Comparison of ENCODE assay signal across 8 cellular contexts in the genomic region with DNA sequence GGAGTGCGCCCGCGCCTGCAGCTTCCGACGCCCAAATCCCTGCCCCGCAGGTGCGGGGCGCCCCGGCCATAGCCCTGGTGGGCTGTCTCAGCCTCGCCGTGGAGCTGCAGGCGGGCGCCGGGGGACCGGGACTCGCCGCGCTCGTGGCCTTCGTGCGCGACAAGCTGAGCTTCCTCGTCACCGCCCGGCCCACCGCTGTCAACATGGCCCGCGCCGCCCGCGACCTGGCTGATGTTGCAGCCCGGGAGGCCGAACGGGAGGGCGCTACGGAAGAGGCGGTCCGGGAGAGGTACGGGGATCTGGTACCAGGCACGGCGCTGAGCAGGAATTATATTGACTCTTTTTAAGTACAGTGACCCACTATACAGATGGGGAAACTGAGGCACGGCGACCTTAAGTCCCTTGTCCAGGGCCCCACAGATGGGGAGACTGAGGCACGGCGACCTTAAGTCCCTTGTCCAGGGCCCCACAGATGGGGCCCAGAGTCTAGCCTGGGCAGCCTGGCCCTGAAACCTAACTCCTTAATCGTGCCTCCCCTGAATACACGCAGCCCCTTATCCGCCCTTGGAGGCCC. TPM values are rescaled to one million over a fixed set of nuclear protein-coding genes. Genes with fewer than 3 reads are reported as not detected.
DNase-seq lines count a peak whose midpoint lies in the region; ATAC-seq and TF ChIP-seq lines count a peak whose summit lies in the region.

No MANE protein-coding gene starts in this region.

- DNase-seq in activated CD4-positive, alpha-beta T cell treated with anti-CD3 and anti-CD28 coated beads for 36 hours: peak; percentile 67
- DNase-seq in activated CD4-positive, alpha-beta T cell treated with anti-CD3 and anti-CD28 coated beads for 1 hour: no peak
- DNase-seq in T-helper 2 cell treated with Interferon-gamma antibody and Interleukin-4, amounts not matched to agents 5 μg/mL and 100 μg/mL, for 36 hours (ENCODE audit: low spot score): peak; percentile 24
- DNase-seq in central memory CD4-positive, alpha-beta T cell: peak; percentile 26
- peak; percentile 35 to 41 for DNase-seq in stimulated activated naive CD8-positive, alpha-beta T cell treated with anti-CD3 and anti-CD28 coated beads, Interleukin-15, amount 100 ng/mL, for 72 hours

- peak overlapping the region; percentile 67 to 76 (median 75) for H3K4me3 ChIP-seq in liver (ENCODE audit: low read depth in 1 of 3, low read length in 3 of 3)

- CTCF ChIA-PET in activated CD4-positive, alpha-beta T cell treated with anti-CD3 and anti-CD28 coated beads for 36 hours (lab: Charles Lee): interaction anchor here (0.7 to 1.1 kb wide), 5 partner anchors 8 to 569 kb away, joined by 3 to 4 read pairs (median 3); a partner anchor contains a TSS

- H3K27ac Mint-ChIP-seq in activated CD4-positive, alpha-beta T cell treated with anti-CD3 and anti-CD28 coated beads for 36 hours: peak overlapping the region; percentile 89
- peak overlapping the region; percentile 83 for H3K27ac Mint-ChIP-seq in T-helper 2 cell treated with Interferon-gamma antibody and Interleukin-4, amounts not matched to agents 5 μg/mL and 100 μg/mL, for 36 hours
- peak overlapping the region; percentile 74 to 91 for H3K27ac Mint-ChIP-seq in stimulated activated naive CD8-positive, alpha-beta T cell treated with anti-CD3 and anti-CD28 coated beads, Interleukin-15, amount 100 ng/mL, for 72 hours

- peak overlapping the region in 1 of 2 donors; percentile 73 for H3K9ac ChIP-seq in liver (ENCODE audit: low read depth in 1 of 2, low read length in 2 of 2)

- H3K4me3 Mint-ChIP-seq in activated CD4-positive, alpha-beta T cell treated with anti-CD3 and anti-CD28 coated beads for 36 hours: peak overlapping the region; percentile 90
- peak overlapping the region; percentile 91 for H3K4me3 Mint-ChIP-seq in T-helper 2 cell treated with Interferon-gamma antibody and Interleukin-4, amounts not matched to agents 5 μg/mL and 100 μg/mL, for 36 hours
- peak overlapping the region; percentile 89 to 91 for H3K4me3 Mint-ChIP-seq in stimulated activated naive CD8-positive, alpha-beta T cell treated with anti-CD3 and anti-CD28 coated beads, Interleukin-15, amount 100 ng/mL, for 72 hours

- H3K36me3 Mint-ChIP-seq in activated CD4-positive, alpha-beta T cell treated with anti-CD3 and anti-CD28 coated beads for 36 hours (ENCODE audit: low read depth): peaks cover 35% of the 10 kb centered on the region
- H3K36me3 Mint-ChIP-seq in T-helper 2 cell treated with Interferon-gamma antibody and Interleukin-4, amounts not matched to agents 5 μg/mL and 100 μg/mL, for 36 hours (ENCODE audit: low read depth): peaks cover 21% of the 10 kb centered on the region

- POLR2A ChIA-PET in activated CD4-positive, alpha-beta T cell treated with anti-CD3 and anti-CD28 coated beads for 36 hours (lab: Charles Lee): interaction anchor here (0.7 to 1.5 kb wide), 4 partner anchors 17 to 97 kb away, joined by 3 to 6 read pairs (median 4); a partner anchor contains a TSS

- intact Hi-C loops in activated CD4-positive, alpha-beta T cell treated with anti-CD3 and anti-CD28 coated beads for 36 hours (cut with DNase I, micrococcal nuclease): loop anchor here (1.0 kb wide), 3 partner anchors 9 to 34 kb away; a partner anchor contains a TSS

- H3K4me1 Mint-ChIP-seq in activated CD4-positive, alpha-beta T cell treated with anti-CD3 and anti-CD28 coated beads for 36 hours: peaks cover 16% of the 10 kb centered on the region
- H3K4me1 Mint-ChIP-seq in T-helper 2 cell treated with Interferon-gamma antibody and Interleukin-4, amounts not matched to agents 5 μg/mL and 100 μg/mL, for 36 hours (ENCODE audit: low read depth): peaks cover 17% of the 10 kb centered on the region
- peaks cover 36% of the 10 kb centered on the region for H3K4me1 Mint-ChIP-seq in stimulated activated naive CD8-positive, alpha-beta T cell treated with anti-CD3 and anti-CD28 coated beads, Interleukin-15, amount 100 ng/mL, for 72 hours

- H3K9me3 Mint-ChIP-seq in activated CD4-positive, alpha-beta T cell treated with anti-CD3 and anti-CD28 coated beads for 36 hours (ENCODE audit: low read depth): no peaks in the 10 kb centered on the region
- H3K9me3 Mint-ChIP-seq in T-helper 2 cell treated with Interferon-gamma antibody and Interleukin-4, amounts not matched to agents 5 μg/mL and 100 μg/mL, for 36 hours: no peaks in the 10 kb centered on the region
- no peaks in the 10 kb centered on the region for H3K9me3 Mint-ChIP-seq in stimulated activated naive CD8-positive, alpha-beta T cell treated with anti-CD3 and anti-CD28 coated beads, Interleukin-15, amount 100 ng/mL, for 72 hours

- H3K36me3 ChIP-seq in liver (ENCODE audit: control insufficient read depth in 4 of 4, insufficient read depth in 3 of 4, low read depth in 1 of 4, low read length in 3 of 4): peaks cover 8 to 25% (median 10%) of the 10 kb centered on the region in 4 donors

- H3K9me3 ChIP-seq in liver (ENCODE audit: control insufficient read depth in 4 of 4, low read length in 3 of 4): no peaks in the 10 kb centered on the region

- H3K27me3 ChIP-seq in liver (ENCODE audit: control insufficient read depth in 4 of 4, insufficient read depth in 4 of 4, low read length in 3 of 4): no peaks in the 10 kb centered on the region

- no peak for TF ChIP-seq CTCF in liver (IDR thresholded peaks at IDR 0.05; ENCODE audit: low read depth, low read length, missing input control)

- TF ChIP-seq RAD21 in liver (IDR thresholded peaks at IDR 0.05): no peak

- 2% methylated on average over 48 of the region's 48 CpGs for WGBS in liver

- H3K4me1 ChIP-seq in liver (ENCODE audit: control insufficient read depth in 4 of 4, insufficient read depth in 4 of 4, low read length in 3 of 4): peaks cover 6 to 28% (median 21%) of the 10 kb centered on the region in 4 donors

- H3K27me3 Mint-ChIP-seq in activated CD4-positive, alpha-beta T cell treated with anti-CD3 and anti-CD28 coated beads for 36 hours: no peaks in the 10 kb centered on the region
- no peaks in the 10 kb centered on the region for H3K27me3 Mint-ChIP-seq in T-helper 2 cell treated with Interferon-gamma antibody and Interleukin-4, amounts not matched to agents 5 μg/mL and 100 μg/mL, for 36 hours (ENCODE audit: low read depth)
- H3K27me3 Mint-ChIP-seq in stimulated activated naive CD8-positive, alpha-beta T cell treated with anti-CD3 and anti-CD28 coated beads, Interleukin-15, amount 100 ng/mL, for 72 hours: no peaks in the 10 kb centered on the region

- ATAC-seq in activated CD4-positive, alpha-beta T cell treated with anti-CD3 and anti-CD28 coated beads for 36 hours: peak; percentile 57
- peak; percentile 70 for ATAC-seq in stimulated activated naive CD8-positive, alpha-beta T cell treated with anti-CD3 and anti-CD28 coated beads, Interleukin-15, amount 100 ng/mL, for 72 hours
- ATAC-seq in GM19467 (IDR thresholded peaks at IDR 0.05; ENCODE audit: unreplicated experiment) (no peak), GM18858 (IDR thresholded peaks at IDR 0.05; ENCODE audit: unreplicated experiment) (no peak)

- H3K27ac ChIP-seq in liver (ENCODE audit: low read depth in 1 of 2, low read length in 2 of 2): peak overlapping the region; percentile 16 to 32

TF ChIP-seq in liver, 16 proteins besides CTCF, POLR2A, EP300 and RAD21 (continues in another document):
- TF ChIP-seq, protein P1, sequence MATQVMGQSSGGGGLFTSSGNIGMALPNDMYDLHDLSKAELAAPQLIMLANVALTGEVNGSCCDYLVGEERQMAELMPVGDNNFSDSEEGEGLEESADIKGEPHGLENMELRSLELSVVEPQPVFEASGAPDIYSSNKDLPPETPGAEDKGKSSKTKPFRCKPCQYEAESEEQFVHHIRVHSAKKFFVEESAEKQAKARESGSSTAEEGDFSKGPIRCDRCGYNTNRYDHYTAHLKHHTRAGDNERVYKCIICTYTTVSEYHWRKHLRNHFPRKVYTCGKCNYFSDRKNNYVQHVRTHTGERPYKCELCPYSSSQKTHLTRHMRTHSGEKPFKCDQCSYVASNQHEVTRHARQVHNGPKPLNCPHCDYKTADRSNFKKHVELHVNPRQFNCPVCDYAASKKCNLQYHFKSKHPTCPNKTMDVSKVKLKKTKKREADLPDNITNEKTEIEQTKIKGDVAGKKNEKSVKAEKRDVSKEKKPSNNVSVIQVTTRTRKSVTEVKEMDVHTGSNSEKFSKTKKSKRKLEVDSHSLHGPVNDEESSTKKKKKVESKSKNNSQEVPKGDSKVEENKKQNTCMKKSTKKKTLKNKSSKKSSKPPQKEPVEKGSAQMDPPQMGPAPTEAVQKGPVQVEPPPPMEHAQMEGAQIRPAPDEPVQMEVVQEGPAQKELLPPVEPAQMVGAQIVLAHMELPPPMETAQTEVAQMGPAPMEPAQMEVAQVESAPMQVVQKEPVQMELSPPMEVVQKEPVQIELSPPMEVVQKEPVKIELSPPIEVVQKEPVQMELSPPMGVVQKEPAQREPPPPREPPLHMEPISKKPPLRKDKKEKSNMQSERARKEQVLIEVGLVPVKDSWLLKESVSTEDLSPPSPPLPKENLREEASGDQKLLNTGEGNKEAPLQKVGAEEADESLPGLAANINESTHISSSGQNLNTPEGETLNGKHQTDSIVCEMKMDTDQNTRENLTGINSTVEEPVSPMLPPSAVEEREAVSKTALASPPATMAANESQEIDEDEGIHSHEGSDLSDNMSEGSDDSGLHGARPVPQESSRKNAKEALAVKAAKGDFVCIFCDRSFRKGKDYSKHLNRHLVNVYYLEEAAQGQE (IDR thresholded peaks at IDR 0.05): no peak
- TF ChIP-seq, protein P2, sequence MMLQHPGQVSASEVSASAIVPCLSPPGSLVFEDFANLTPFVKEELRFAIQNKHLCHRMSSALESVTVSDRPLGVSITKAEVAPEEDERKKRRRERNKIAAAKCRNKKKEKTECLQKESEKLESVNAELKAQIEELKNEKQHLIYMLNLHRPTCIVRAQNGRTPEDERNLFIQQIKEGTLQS (IDR thresholded peaks at IDR 0.05): no peak
- TF ChIP-seq GABPA (IDR thresholded peaks at IDR 0.05 in 1 of 2, conservative IDR thresholded peaks at IDR 0.05 in 1 of 2): no peak
- no peak for TF ChIP-seq SP1 (IDR thresholded peaks at IDR 0.05)
- no peak for TF ChIP-seq YY1 (IDR thresholded peaks at IDR 0.05)
- no peak for TF ChIP-seq FOXA2 (IDR thresholded peaks at IDR 0.05)

RNA-seq across cellular contexts. Expression of a gene that starts 0.6 kb away (rescaled TPM):
- 10 to 100 TPM; 35.9 to 39.9 TPM for total RNA-seq in activated CD4-positive, alpha-beta T cell treated with anti-CD3 and anti-CD28 coated beads for 36 hours
- 10 to 100 TPM; 17.1 to 50.0 TPM for total RNA-seq in liver
- polyA plus RNA-seq in liver: 10 to 100 TPM; 16.3 to 18.2 TPM

RNA-seq across cellular contexts. Expression of a gene that starts 9.3 kb away (rescaled TPM):
- 100 to 1,000 TPM; 115 to 142 TPM for total RNA-seq in activated CD4-positive, alpha-beta T cell treated with anti-CD3 and anti-CD28 coated beads for 36 hours
- 10 to 100 TPM; 18.5 to 35.8 TPM for total RNA-seq in liver
- polyA plus RNA-seq in liver: 10 to 100 TPM; 83.2 to 88.5 TPM

RNA-seq across cellular contexts. Expression of a gene that starts 30.3 kb away (rescaled TPM):
- total RNA-seq in activated CD4-positive, alpha-beta T cell treated with anti-CD3 and anti-CD28 coated beads for 36 hours: 1 to 10 TPM; 5.6 to 5.8 TPM
- total RNA-seq in liver: 1 to 10 TPM; 1.6 to 2.2 TPM
- polyA plus RNA-seq in liver: under 1 TPM; 0.14 to 0.75 TPM

Comparison
In these comparisons a context has a peak if more than half of its experiments do, and no peak if none do; other contexts are left out.
1. ATAC-seq: peak in activated CD4-positive, alpha-beta T cell treated with anti-CD3 and anti-CD28 coated beads for 36 hours (single experiment) and stimulated activated naive CD8-positive, alpha-beta T cell treated with anti-CD3 and anti-CD28 coated beads, Interleukin-15, amount 100 ng/mL, for 72 hours (single experiment); none in GM19467 (single experiment) and GM18858 (single experiment).
2. Peak in every context shown above with its lines, with median percentiles within 50 percentile points of each other: H3K27ac Mint-ChIP-seq and H3K4me3 Mint-ChIP-seq.